In the genomic region with DNA sequence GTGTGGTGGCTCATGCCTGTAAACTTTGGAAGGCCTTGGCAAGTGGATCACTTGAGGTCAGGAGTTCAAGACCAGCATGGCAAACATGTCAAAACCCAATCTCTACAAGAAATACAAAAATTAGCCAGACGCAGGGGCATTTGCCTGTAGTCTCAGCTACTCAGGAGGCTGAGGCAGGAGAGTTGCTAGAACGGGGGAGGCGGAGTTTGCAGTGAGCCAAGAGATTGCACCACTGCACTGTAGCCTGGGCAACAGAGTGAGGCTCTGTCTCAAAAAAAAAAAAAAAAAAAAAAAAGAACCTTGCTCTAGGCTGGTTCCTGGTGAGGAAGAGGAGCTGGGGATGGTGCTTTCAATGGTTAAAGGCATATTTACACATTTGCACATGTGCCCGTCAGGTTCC, we compare ENCODE assay signal across 1 cellular context.
TF ChIP-seq lines count a peak whose summit lies in the region.

No MANE protein-coding gene starts in this region.

TF ChIP-seq in WTC11, 78 proteins besides CTCF, POLR2A, EP300 and RAD21:
- no peak for TF ChIP-seq ZNF532 (CRISPR knock-in tag; IDR thresholded peaks at IDR 0.05; ENCODE audit: borderline replicate concordance)
- no peak for TF ChIP-seq NFE2L1 (CRISPR knock-in tag; IDR thresholded peaks at IDR 0.05)
- TF ChIP-seq, protein P1, sequence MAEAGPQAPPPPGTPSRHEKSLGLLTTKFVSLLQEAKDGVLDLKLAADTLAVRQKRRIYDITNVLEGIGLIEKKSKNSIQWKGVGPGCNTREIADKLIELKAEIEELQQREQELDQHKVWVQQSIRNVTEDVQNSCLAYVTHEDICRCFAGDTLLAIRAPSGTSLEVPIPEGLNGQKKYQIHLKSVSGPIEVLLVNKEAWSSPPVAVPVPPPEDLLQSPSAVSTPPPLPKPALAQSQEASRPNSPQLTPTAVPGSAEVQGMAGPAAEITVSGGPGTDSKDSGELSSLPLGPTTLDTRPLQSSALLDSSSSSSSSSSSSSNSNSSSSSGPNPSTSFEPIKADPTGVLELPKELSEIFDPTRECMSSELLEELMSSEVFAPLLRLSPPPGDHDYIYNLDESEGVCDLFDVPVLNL (CRISPR knock-in tag; IDR thresholded peaks at IDR 0.05; ENCODE audit: borderline replicate concordance, low read depth): no peak
- no peak for TF ChIP-seq IRF2 (CRISPR knock-in tag; IDR thresholded peaks at IDR 0.05; ENCODE audit: borderline replicate concordance, low read depth)
- TF ChIP-seq, protein P2, sequence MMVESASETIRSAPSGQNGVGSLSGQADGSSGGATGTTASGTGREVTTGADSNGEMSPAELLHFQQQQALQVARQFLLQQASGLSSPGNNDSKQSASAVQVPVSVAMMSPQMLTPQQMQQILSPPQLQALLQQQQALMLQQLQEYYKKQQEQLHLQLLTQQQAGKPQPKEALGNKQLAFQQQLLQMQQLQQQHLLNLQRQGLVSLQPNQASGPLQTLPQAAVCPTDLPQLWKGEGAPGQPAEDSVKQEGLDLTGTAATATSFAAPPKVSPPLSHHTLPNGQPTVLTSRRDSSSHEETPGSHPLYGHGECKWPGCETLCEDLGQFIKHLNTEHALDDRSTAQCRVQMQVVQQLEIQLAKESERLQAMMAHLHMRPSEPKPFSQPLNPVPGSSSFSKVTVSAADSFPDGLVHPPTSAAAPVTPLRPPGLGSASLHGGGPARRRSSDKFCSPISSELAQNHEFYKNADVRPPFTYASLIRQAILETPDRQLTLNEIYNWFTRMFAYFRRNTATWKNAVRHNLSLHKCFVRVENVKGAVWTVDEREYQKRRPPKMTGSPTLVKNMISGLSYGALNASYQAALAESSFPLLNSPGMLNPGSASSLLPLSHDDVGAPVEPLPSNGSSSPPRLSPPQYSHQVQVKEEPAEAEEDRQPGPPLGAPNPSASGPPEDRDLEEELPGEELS (CRISPR knock-in tag; IDR thresholded peaks at IDR 0.05): no peak
- TF ChIP-seq ZNF425 (CRISPR knock-in tag; conservative IDR thresholded peaks at IDR 0.05): no peak
- TF ChIP-seq, protein P3, sequence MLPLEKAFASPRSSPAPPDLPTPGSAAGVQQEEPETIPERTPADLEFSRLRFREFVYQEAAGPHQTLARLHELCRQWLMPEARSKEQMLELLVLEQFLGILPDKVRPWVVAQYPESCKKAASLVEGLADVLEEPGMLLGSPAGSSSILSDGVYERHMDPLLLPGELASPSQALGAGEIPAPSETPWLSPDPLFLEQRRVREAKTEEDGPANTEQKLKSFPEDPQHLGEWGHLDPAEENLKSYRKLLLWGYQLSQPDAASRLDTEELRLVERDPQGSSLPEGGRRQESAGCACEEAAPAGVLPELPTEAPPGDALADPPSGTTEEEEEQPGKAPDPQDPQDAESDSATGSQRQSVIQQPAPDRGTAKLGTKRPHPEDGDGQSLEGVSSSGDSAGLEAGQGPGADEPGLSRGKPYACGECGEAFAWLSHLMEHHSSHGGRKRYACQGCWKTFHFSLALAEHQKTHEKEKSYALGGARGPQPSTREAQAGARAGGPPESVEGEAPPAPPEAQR (CRISPR knock-in tag; IDR thresholded peaks at IDR 0.05): no peak
- no peak for TF ChIP-seq JUN (CRISPR knock-in tag; IDR thresholded peaks at IDR 0.05)
- TF ChIP-seq NR2C2 (CRISPR knock-in tag; IDR thresholded peaks at IDR 0.05): no peak
- TF ChIP-seq, protein P4, sequence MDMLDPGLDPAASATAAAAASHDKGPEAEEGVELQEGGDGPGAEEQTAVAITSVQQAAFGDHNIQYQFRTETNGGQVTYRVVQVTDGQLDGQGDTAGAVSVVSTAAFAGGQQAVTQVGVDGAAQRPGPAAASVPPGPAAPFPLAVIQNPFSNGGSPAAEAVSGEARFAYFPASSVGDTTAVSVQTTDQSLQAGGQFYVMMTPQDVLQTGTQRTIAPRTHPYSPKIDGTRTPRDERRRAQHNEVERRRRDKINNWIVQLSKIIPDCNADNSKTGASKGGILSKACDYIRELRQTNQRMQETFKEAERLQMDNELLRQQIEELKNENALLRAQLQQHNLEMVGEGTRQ (CRISPR knock-in tag; IDR thresholded peaks at IDR 0.05): no peak
- TF ChIP-seq ZBTB21 (CRISPR knock-in tag; IDR thresholded peaks at IDR 0.05; ENCODE audit: borderline replicate concordance): no peak
- TF ChIP-seq CDX4 (CRISPR knock-in tag; IDR thresholded peaks at IDR 0.05; ENCODE audit: borderline replicate concordance): no peak
- TF ChIP-seq ZNF423 (CRISPR knock-in tag; IDR thresholded peaks at IDR 0.05): no peak
